Comparison of ENCODE assay signal across 8 cellular contexts in genomic region chr11:65487467-65488272, GRCh38. TPM values are rescaled to one million over a fixed set of nuclear protein-coding genes. Genes with fewer than 3 reads are reported as not detected.
DNase-seq lines count a peak whose midpoint lies in the region; ATAC-seq and TF ChIP-seq lines count a peak whose summit lies in the region.

No MANE protein-coding gene starts in this region.

- no peaks in the 10 kb centered on the region for H3K36me3 Mint-ChIP-seq in activated T-cell treated with anti-CD3 and anti-CD28 coated beads, Interleukin-2, amount 50 U/mL, for 4 hours (ENCODE audit: insufficient read depth)

- ATAC-seq in activated T-cell treated with anti-CD3 and anti-CD28 coated beads, Interleukin-2, amount 50 U/mL, for 4 hours, result peak; percentile 11 to 14

- H3K9me3 Mint-ChIP-seq in activated T-cell treated with anti-CD3 and anti-CD28 coated beads, Interleukin-2, amount 50 U/mL, for 4 hours, result no peaks in the 10 kb centered on the region

- no peak for DNase-seq in activated T-cell treated with anti-CD3 and anti-CD28 coated beads, Interleukin-2, amount 50 U/mL, for 4 hours
- DNase-seq in activated T-cell treated with anti-CD3 and anti-CD28 coated beads for 4 hours, result no peak
- DNase-seq in HPDE6-E6E7 (ENCODE audit: extremely low spot score), result peak; percentile 98
- peak; percentile 99 for DNase-seq in NCI-H748 treated with DMSO at 0.1 percent for 48 hours (lab: John Stamatoyannopoulos, UW)
- peak; percentile 100 for DNase-seq in amniotic epithelial cell (ENCODE audit: low read depth)
- DNase-seq in cardiac muscle cell (ENCODE audit: low read depth in 1 of 2, low spot score in 1 of 2), result peak; percentile 99 to 100
- DNase-seq in non-pigmented ciliary epithelial cell (ENCODE audit: low read depth), result peak; percentile 100
- DNase-seq in KG1 (lab: John Stamatoyannopoulos, UW), result no peak

- H3K27ac ChIP-seq in cardiac muscle cell, result peak overlapping the region; percentile 100

- no peaks in the 10 kb centered on the region for H3K36me3 ChIP-seq in cardiac muscle cell

- peaks cover 62% of the 10 kb centered on the region for H3K4me1 ChIP-seq in cardiac muscle cell (ENCODE audit: low read depth)

- H3K4me3 ChIP-seq in cardiac muscle cell, result peak overlapping the region; percentile 10

- H3K27me3 Mint-ChIP-seq in activated T-cell treated with anti-CD3 and anti-CD28 coated beads, Interleukin-2, amount 50 U/mL, for 4 hours (ENCODE audit: low read depth), result no peaks in the 10 kb centered on the region

- no peaks in the 10 kb centered on the region for H3K27me3 ChIP-seq in cardiac muscle cell

- no peaks in the 10 kb centered on the region for H3K9me3 ChIP-seq in cardiac muscle cell (ENCODE audit: low read depth)

- H3K4me1 Mint-ChIP-seq in activated T-cell treated with anti-CD3 and anti-CD28 coated beads, Interleukin-2, amount 50 U/mL, for 4 hours (ENCODE audit: low read depth), result peaks cover 20% of the 10 kb centered on the region

- no peak for TF ChIP-seq CTCF in cardiac muscle cell (IDR thresholded peaks at IDR 0.05; ENCODE audit: low read depth, low read length)

- no peak overlapping the region for H3K4me3 Mint-ChIP-seq in activated T-cell treated with anti-CD3 and anti-CD28 coated beads, Interleukin-2, amount 50 U/mL, for 4 hours

RNA-seq across cellular contexts. Expression of gene MALAT1, which starts 11.2 kb away (rescaled TPM):
- total RNA-seq in activated T-cell treated with anti-CD3 and anti-CD28 coated beads, Interleukin-2, amount 50 U/mL, for 4 hours, result 1,000 to 10,000 TPM; 3,100 to 4,455 (median 3,753) TPM
- 3,311 and 7,439 TPM in 2 replicates for total RNA-seq in cardiac muscle cell
- 16,838 and 18,899 TPM in 2 replicates for polyA plus RNA-seq in cardiac muscle cell

RNA-seq across cellular contexts. Expression of gene SCYL1, which starts 37.2 kb away (rescaled TPM):
- 10 to 100 TPM; 87.6 to 94.6 (median 94.3) TPM for total RNA-seq in activated T-cell treated with anti-CD3 and anti-CD28 coated beads, Interleukin-2, amount 50 U/mL, for 4 hours
- total RNA-seq in cardiac muscle cell, result 157 and 168 TPM in 2 replicates
- polyA plus RNA-seq in cardiac muscle cell, result 139 and 146 TPM in 2 replicates

Comparison
In these comparisons a context has a peak if more than half of its experiments do, and no peak if none do; other contexts are left out.
1. DNase-seq: peak in HPDE6-E6E7 (single experiment), NCI-H748 treated with DMSO at 0.1 percent for 48 hours (single experiment), amniotic epithelial cell (single experiment), cardiac muscle cell (2 of 2) and non-pigmented ciliary epithelial cell (single experiment); none in activated T-cell treated with anti-CD3 and anti-CD28 coated beads, Interleukin-2, amount 50 U/mL, for 4 hours (single experiment), activated T-cell treated with anti-CD3 and anti-CD28 coated beads for 4 hours (single experiment) and KG1 (single experiment).